Comparison of ENCODE assay signal across 24 cellular contexts in the genomic region with DNA sequence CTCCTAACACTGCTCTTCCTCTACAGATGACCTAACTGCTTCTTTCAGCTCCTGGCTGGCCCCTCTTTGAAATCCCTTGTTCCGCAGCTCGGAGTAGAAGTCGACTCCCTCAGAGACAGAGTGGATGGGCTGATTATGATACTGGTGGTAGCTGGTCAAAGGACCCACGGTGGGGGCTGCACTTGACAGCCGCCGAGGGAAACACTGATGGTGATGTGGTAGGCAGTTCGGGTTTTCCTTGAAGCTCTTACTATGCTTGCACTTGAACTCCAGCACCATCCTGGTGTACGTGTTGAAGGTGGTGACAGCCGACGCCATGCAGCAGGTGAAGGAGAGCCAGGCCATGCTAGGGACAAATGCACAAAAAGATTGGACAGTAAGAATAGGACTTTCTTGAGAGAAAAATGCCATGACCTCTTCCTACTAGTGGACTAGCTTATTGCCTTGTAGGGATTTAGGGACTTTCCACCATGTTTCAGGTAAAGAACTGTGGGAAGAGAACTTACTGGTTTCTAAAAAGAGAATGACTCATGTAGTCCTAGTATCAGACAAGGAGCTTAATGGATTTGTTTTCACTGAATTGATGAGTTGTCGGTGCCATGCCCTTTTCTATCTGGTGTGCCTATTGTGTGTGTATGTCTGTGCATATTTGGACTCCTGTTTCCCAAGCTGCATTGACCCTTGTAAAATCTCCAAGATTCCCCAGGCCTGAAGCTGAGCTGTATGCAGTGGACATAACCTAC. TPM values are rescaled to one million over a fixed set of nuclear protein-coding genes. Genes with fewer than 3 reads are reported as not detected.
DNase-seq lines count a peak whose midpoint lies in the region; ATAC-seq, FAIRE-seq and TF ChIP-seq lines count a peak whose summit lies in the region.
"Had no signal": no experiment of that assay in that cellular context is flagged by ENCODE, and none has a peak within 500 bp of the region (broad histone marks: within the 10 kb centered on the region; RNA-seq: fewer than 3 reads in every experiment).

No MANE protein-coding gene starts in this region.

- no peak overlapping the region for H3K9ac ChIP-seq in smooth muscle cell (ENCODE audit: low read depth)
- H3K9ac ChIP-seq: GM23248 had no signal

- H2AFZ ChIP-seq in smooth muscle cell (ENCODE audit: low read depth): no peak overlapping the region
- H2AFZ ChIP-seq: GM23248 had no signal

- DNase-seq in M059J (ENCODE audit: low read depth): peak; percentile 22
- peak; percentile 60 for DNase-seq in bronchial epithelial cell (ENCODE audit: low read depth)
- no peak for DNase-seq in esophagus squamous epithelium (lab: John Stamatoyannopoulos, UW)
- no peak for DNase-seq in smooth muscle cell (lab: John Stamatoyannopoulos, UW; ENCODE audit: unreplicated experiment)
- DNase-seq in effector CD8-positive, alpha-beta T cell (lab: John Stamatoyannopoulos, UW): no peak
- DNase-seq in foreskin fibroblast: no peak
- DNase-seq: Caco-2; CD4-positive, CD25-positive, alpha-beta regulatory T cell; DMS 273 treated with DMSO at 0.1 percent for 48 hours; DMS79 treated with DMSO at 0.1 percent for 48 hours; HCEC 1CT; KG1; NCI-H1105; NCI-H146; NCI-H2029; NCI-H2227 treated with DMSO at 0.1 percent for 48 hours; NCI-H510A treated with DMSO at 0.1 percent for 48 hours; NCI-H774; NK-92 treated with Interleukin-12 subunit alpha and Interleukin-12 subunit beta, amount 100 ng/mL, for 24 hours; SHP77 treated with DMSO at 0.1 percent for 48 hours had no signal

- no peaks in the 10 kb centered on the region for H4K20me1 ChIP-seq in smooth muscle cell (ENCODE audit: low read depth)

- 86 to 91% methylated on average over 10 of the region's 11 CpGs for WGBS in esophagus squamous epithelium, 2 donors
- 92% methylated on average over 11 of the region's 11 CpGs for WGBS in smooth muscle cell (ENCODE audit: low lambda C conversion rate)

- no peak for ATAC-seq in HG02642 (IDR thresholded peaks at IDR 0.05; ENCODE audit: poor library complexity, unreplicated experiment)

- H3K4me3 ChIP-seq in bronchial epithelial cell (ENCODE audit: low read depth, low read length) (no peak overlapping the region), esophagus squamous epithelium (no peak overlapping the region), smooth muscle cell (no peak overlapping the region), foreskin fibroblast (ENCODE audit: low read depth in 1 of 2, low read length in 2 of 2) (no peak overlapping the region)
- H3K4me3 ChIP-seq: GM23248 had no signal

- H3K27ac ChIP-seq in esophagus squamous epithelium (peak overlapping the region in 3 of 4 donors; percentile 13 to 48 (median 37)), smooth muscle cell (ENCODE audit: low read depth) (peak overlapping the region; percentile 18)
- H3K27ac ChIP-seq: GM23248, RWPE1 had no signal

- no peak for TF ChIP-seq POLR2A in esophagus squamous epithelium (IDR thresholded peaks at IDR 0.05)

- H3K79me2 ChIP-seq in smooth muscle cell (ENCODE audit: low read depth): no peaks in the 10 kb centered on the region

- H3F3A ChIP-seq in smooth muscle cell (ENCODE audit: low read depth): no peaks in the 10 kb centered on the region

- no peak overlapping the region for H3K4me2 ChIP-seq in smooth muscle cell

- H3K9me3 ChIP-seq in esophagus squamous epithelium (no peaks in the 10 kb centered on the region), smooth muscle cell (replicated peaks; ENCODE audit: low read depth) (no peaks in the 10 kb centered on the region)
- H3K9me3 ChIP-seq: Caco-2 had no signal

- FAIRE-seq in bronchial epithelial cell (lab: Jason Lieb, UNC): no peak
- FAIRE-seq: HTR-8/SVneo had no signal

- H3K36me3 ChIP-seq in bronchial epithelial cell (ENCODE audit: control insufficient read depth, insufficient read depth, low read length) (no peaks in the 10 kb centered on the region), esophagus squamous epithelium (peaks cover 0 to 41% (median 0%) of the 10 kb centered on the region in 3 donors), smooth muscle cell (ENCODE audit: low read depth) (no peaks in the 10 kb centered on the region)

- H3K27me3 ChIP-seq in bronchial epithelial cell (ENCODE audit: control insufficient read depth, insufficient read depth, low read length): no peaks in the 10 kb centered on the region
- no peaks in the 10 kb centered on the region for H3K27me3 ChIP-seq in esophagus squamous epithelium
- H3K27me3 ChIP-seq in smooth muscle cell (ENCODE audit: low read depth): no peaks in the 10 kb centered on the region

- H3K4me1 ChIP-seq in esophagus squamous epithelium (peaks cover 0 to 18% (median 0%) of the 10 kb centered on the region in 3 donors), smooth muscle cell (ENCODE audit: low read depth) (no peaks in the 10 kb centered on the region)
- H3K4me1 ChIP-seq: Caco-2 had no signal

- intact Hi-C loops in esophagus squamous epithelium (cut with DNase I): no loop called here

- TF ChIP-seq CTCF in bronchial epithelial cell (IDR thresholded peaks at IDR 0.05; ENCODE audit: insufficient read depth, low read length, severe bottlenecking) (no peak), esophagus squamous epithelium (IDR thresholded peaks at IDR 0.05) (no peak), smooth muscle cell (IDR thresholded peaks at IDR 0.05; ENCODE audit: borderline replicate concordance, insufficient read depth, poor library complexity, severe bottlenecking) (no peak), foreskin fibroblast (IDR thresholded peaks at IDR 0.05; ENCODE audit: low read depth, low read length) (no peak)

RNA-seq across cellular contexts. Expression of gene GSG1, which starts 18.4 kb away (rescaled TPM):
- not detected in 2 replicates for total RNA-seq in M059J (2014; rRNA removed; shearing (Covaris generic))
- total RNA-seq in bronchial epithelial cell: not detected in 2 replicates
- total RNA-seq in esophagus squamous epithelium: not detected
- total RNA-seq in smooth muscle cell: not detected in 2 replicates
- not detected in 2 replicates for polyA plus RNA-seq in smooth muscle cell
- total RNA-seq: Caco-2; CD4-positive, CD25-positive, alpha-beta regulatory T cell had no signal

RNA-seq across cellular contexts. Expression of gene FAM234B, which starts 40.9 kb away (rescaled TPM):
- 5.1 TPM in 2 replicates for total RNA-seq in M059J (2014; rRNA removed; shearing (Covaris generic))
- total RNA-seq in bronchial epithelial cell: 2.4 and 3.7 TPM in 2 replicates
- 1 to 10 TPM; 3.1 to 8.0 (median 3.9) TPM for total RNA-seq in esophagus squamous epithelium
- 3.0 and 5.2 TPM in 2 replicates for total RNA-seq in smooth muscle cell
- 0.78 and 1.6 TPM in 2 replicates for polyA plus RNA-seq in smooth muscle cell

Comparison
In these comparisons a context has a peak if more than half of its experiments do, and no peak if none do; other contexts are left out.
1. DNase-seq: peak in M059J (single experiment) and bronchial epithelial cell (single experiment); none in esophagus squamous epithelium (single experiment), smooth muscle cell (single experiment), effector CD8-positive, alpha-beta T cell (single experiment) and foreskin fibroblast (0 of 2).